ENCODE assay signal across 1 cellular context in genomic region chr12:51036165-51036765, GRCh38.
TF ChIP-seq lines count a peak whose summit lies in the region.

No MANE protein-coding gene starts in this region.

TF ChIP-seq in HepG2, 621 proteins besides CTCF, POLR2A, EP300 and RAD21 (continues in another document):
- TF ChIP-seq RARA (CRISPR knock-in tag; IDR thresholded peaks at IDR 0.05): peak; percentile 75
- TF ChIP-seq NFIB (CRISPR knock-in tag; IDR thresholded peaks at IDR 0.05; ENCODE audit: borderline replicate concordance): no peak
- TF ChIP-seq ZSCAN20 (CRISPR knock-in tag; IDR thresholded peaks at IDR 0.05; ENCODE audit: borderline replicate concordance): no peak
- TF ChIP-seq KLF11 (CRISPR knock-in tag; IDR thresholded peaks at IDR 0.05): no peak
- TF ChIP-seq FOXA1 (IDR thresholded peaks at IDR 0.05): no peak
- TF ChIP-seq FOXA1 (CRISPR knock-in tag; IDR thresholded peaks at IDR 0.05): no peak
- peak; percentile 36; the same call in 1 of the 2 replicates for TF ChIP-seq ARID5B (CRISPR knock-in tag; IDR thresholded peaks at IDR 0.05)
- peak; percentile 51 for TF ChIP-seq SAP130 (CRISPR knock-in tag; IDR thresholded peaks at IDR 0.05; ENCODE audit: low read depth)
- peak; percentile 94 for TF ChIP-seq MEIS2 (CRISPR knock-in tag; IDR thresholded peaks at IDR 0.05)
- 0 out of 2 replicates have a peak, but pooled peaks have one; percentile 28 for TF ChIP-seq PBX2 (CRISPR knock-in tag; IDR thresholded peaks at IDR 0.05)
- TF ChIP-seq, protein P1, sequence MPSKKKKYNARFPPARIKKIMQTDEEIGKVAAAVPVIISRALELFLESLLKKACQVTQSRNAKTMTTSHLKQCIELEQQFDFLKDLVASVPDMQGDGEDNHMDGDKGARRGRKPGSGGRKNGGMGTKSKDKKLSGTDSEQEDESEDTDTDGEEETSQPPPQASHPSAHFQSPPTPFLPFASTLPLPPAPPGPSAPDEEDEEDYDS (CRISPR knock-in tag; IDR thresholded peaks at IDR 0.05): 0 out of 2 replicates have a peak, but pooled peaks have one; percentile 22
- TF ChIP-seq ZNF30 (CRISPR knock-in tag; IDR thresholded peaks at IDR 0.05): no peak
- TF ChIP-seq RXRA (CRISPR knock-in tag; IDR thresholded peaks at IDR 0.05): no peak; the same call in 1 of the 2 replicates
- TF ChIP-seq, protein P2, sequence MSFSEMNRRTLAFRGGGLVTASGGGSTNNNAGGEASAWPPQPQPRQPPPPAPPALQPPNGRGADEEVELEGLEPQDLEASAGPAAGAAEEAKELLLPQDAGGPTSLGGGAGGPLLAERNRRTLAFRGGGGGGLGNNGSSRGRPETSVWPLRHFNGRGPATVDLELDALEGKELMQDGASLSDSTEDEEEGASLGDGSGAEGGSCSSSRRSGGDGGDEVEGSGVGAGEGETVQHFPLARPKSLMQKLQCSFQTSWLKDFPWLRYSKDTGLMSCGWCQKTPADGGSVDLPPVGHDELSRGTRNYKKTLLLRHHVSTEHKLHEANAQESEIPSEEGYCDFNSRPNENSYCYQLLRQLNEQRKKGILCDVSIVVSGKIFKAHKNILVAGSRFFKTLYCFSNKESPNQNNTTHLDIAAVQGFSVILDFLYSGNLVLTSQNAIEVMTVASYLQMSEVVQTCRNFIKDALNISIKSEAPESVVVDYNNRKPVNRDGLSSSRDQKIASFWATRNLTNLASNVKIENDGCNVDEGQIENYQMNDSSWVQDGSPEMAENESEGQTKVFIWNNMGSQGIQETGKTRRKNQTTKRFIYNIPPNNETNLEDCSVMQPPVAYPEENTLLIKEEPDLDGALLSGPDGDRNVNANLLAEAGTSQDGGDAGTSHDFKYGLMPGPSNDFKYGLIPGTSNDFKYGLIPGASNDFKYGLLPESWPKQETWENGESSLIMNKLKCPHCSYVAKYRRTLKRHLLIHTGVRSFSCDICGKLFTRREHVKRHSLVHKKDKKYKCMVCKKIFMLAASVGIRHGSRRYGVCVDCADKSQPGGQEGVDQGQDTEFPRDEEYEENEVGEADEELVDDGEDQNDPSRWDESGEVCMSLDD (CRISPR knock-in tag; IDR thresholded peaks at IDR 0.05; ENCODE audit: borderline replicate concordance): no peak
- no peak for TF ChIP-seq ZNF678 (CRISPR knock-in tag; IDR thresholded peaks at IDR 0.05)
- TF ChIP-seq, protein P3, sequence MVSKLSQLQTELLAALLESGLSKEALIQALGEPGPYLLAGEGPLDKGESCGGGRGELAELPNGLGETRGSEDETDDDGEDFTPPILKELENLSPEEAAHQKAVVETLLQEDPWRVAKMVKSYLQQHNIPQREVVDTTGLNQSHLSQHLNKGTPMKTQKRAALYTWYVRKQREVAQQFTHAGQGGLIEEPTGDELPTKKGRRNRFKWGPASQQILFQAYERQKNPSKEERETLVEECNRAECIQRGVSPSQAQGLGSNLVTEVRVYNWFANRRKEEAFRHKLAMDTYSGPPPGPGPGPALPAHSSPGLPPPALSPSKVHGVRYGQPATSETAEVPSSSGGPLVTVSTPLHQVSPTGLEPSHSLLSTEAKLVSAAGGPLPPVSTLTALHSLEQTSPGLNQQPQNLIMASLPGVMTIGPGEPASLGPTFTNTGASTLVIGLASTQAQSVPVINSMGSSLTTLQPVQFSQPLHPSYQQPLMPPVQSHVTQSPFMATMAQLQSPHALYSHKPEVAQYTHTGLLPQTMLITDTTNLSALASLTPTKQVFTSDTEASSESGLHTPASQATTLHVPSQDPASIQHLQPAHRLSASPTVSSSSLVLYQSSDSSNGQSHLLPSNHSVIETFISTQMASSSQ (IDR thresholded peaks at IDR 0.05; ENCODE audit: low read depth): no peak
- TF ChIP-seq, protein P3 (CRISPR knock-in tag; IDR thresholded peaks at IDR 0.05; ENCODE audit: borderline replicate concordance): no peak
- TF ChIP-seq ELF4 (CRISPR knock-in tag; IDR thresholded peaks at IDR 0.05; ENCODE audit: borderline replicate concordance): no peak
- no peak for TF ChIP-seq HOXA9 (CRISPR knock-in tag; IDR thresholded peaks at IDR 0.05; ENCODE audit: borderline replicate concordance)
- TF ChIP-seq ZSCAN29 (CRISPR knock-in tag; conservative IDR thresholded peaks at IDR 0.05): no peak
- no peak for TF ChIP-seq ZNF275 (CRISPR knock-in tag; IDR thresholded peaks at IDR 0.05; ENCODE audit: borderline replicate concordance)
- TF ChIP-seq SIX4 (CRISPR knock-in tag; IDR thresholded peaks at IDR 0.05): no peak
- TF ChIP-seq ASH2L (IDR thresholded peaks at IDR 0.05; ENCODE audit: insufficient read length, low read depth, low read length): no peak
- TF ChIP-seq, protein P4, sequence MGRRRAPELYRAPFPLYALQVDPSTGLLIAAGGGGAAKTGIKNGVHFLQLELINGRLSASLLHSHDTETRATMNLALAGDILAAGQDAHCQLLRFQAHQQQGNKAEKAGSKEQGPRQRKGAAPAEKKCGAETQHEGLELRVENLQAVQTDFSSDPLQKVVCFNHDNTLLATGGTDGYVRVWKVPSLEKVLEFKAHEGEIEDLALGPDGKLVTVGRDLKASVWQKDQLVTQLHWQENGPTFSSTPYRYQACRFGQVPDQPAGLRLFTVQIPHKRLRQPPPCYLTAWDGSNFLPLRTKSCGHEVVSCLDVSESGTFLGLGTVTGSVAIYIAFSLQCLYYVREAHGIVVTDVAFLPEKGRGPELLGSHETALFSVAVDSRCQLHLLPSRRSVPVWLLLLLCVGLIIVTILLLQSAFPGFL (CRISPR knock-in tag; IDR thresholded peaks at IDR 0.05): no peak
- TF ChIP-seq RFXAP (CRISPR knock-in tag; IDR thresholded peaks at IDR 0.05; ENCODE audit: borderline replicate concordance): no peak
- 0 out of 2 replicates have a peak, but pooled peaks have one; percentile 43 for TF ChIP-seq ERF (CRISPR knock-in tag; IDR thresholded peaks at IDR 0.05)
- no peak for TF ChIP-seq SIX1 (CRISPR knock-in tag; IDR thresholded peaks at IDR 0.05; ENCODE audit: borderline replicate concordance)
- peak; percentile 32; the same call in 1 of the 2 replicates for TF ChIP-seq RXRB (CRISPR knock-in tag; IDR thresholded peaks at IDR 0.05; ENCODE audit: borderline replicate concordance)
- TF ChIP-seq CREM (IDR thresholded peaks at IDR 0.05): peak; percentile 36; the same call in 1 of the 2 replicates
- TF ChIP-seq CREM (CRISPR knock-in tag; IDR thresholded peaks at IDR 0.05): no peak
- TF ChIP-seq, protein P5, sequence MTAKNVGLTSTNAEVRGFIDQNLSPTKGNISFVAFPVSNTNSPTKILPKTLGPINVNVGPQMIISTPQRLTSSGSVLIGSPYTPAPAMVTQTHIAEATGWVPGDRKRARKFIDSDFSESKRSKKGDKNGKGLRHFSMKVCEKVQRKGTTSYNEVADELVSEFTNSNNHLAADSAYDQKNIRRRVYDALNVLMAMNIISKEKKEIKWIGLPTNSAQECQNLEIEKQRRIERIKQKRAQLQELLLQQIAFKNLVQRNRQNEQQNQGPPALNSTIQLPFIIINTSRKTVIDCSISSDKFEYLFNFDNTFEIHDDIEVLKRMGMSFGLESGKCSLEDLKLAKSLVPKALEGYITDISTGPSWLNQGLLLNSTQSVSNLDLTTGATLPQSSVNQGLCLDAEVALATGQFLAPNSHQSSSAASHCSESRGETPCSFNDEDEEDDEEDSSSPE (CRISPR knock-in tag; IDR thresholded peaks at IDR 0.05): no peak
- TF ChIP-seq SMAD9 (CRISPR knock-in tag; IDR thresholded peaks at IDR 0.05): no peak
- TF ChIP-seq ZNF737 (CRISPR knock-in tag; IDR thresholded peaks at IDR 0.05; ENCODE audit: borderline replicate concordance): no peak
- TF ChIP-seq ELK4 (CRISPR knock-in tag; IDR thresholded peaks at IDR 0.05; ENCODE audit: borderline replicate concordance): no peak
- TF ChIP-seq FLYWCH1 (CRISPR knock-in tag; IDR thresholded peaks at IDR 0.05): no peak
- peak; percentile 39; the same call in 1 of the 2 replicates for TF ChIP-seq ELF3 (CRISPR knock-in tag; IDR thresholded peaks at IDR 0.05)
- TF ChIP-seq SNAPC5 (CRISPR knock-in tag; IDR thresholded peaks at IDR 0.05; ENCODE audit: borderline replicate concordance): no peak
- no peak for TF ChIP-seq GLI4 (CRISPR knock-in tag; IDR thresholded peaks at IDR 0.05; ENCODE audit: borderline replicate concordance)
- TF ChIP-seq MIXL1 (CRISPR knock-in tag; IDR thresholded peaks at IDR 0.05): 0 out of 2 replicates have a peak, but pooled peaks have one; percentile 22
- peak; percentile 61; the same call in 1 of the 2 replicates for TF ChIP-seq TCF7 (IDR thresholded peaks at IDR 0.05; ENCODE audit: low read depth)
- TF ChIP-seq ZNF317 (CRISPR knock-in tag; IDR thresholded peaks at IDR 0.05): 0 out of 2 replicates have a peak, but pooled peaks have one; percentile 27
- no peak for TF ChIP-seq PHF21A (CRISPR knock-in tag; IDR thresholded peaks at IDR 0.05)
- TF ChIP-seq MAX (IDR thresholded peaks at IDR 0.05): no peak
- TF ChIP-seq, protein P6, sequence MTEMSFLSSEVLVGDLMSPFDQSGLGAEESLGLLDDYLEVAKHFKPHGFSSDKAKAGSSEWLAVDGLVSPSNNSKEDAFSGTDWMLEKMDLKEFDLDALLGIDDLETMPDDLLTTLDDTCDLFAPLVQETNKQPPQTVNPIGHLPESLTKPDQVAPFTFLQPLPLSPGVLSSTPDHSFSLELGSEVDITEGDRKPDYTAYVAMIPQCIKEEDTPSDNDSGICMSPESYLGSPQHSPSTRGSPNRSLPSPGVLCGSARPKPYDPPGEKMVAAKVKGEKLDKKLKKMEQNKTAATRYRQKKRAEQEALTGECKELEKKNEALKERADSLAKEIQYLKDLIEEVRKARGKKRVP (CRISPR knock-in tag; IDR thresholded peaks at IDR 0.05): no peak
